ENCODE assay signal across 8 cellular contexts in the genomic region with DNA sequence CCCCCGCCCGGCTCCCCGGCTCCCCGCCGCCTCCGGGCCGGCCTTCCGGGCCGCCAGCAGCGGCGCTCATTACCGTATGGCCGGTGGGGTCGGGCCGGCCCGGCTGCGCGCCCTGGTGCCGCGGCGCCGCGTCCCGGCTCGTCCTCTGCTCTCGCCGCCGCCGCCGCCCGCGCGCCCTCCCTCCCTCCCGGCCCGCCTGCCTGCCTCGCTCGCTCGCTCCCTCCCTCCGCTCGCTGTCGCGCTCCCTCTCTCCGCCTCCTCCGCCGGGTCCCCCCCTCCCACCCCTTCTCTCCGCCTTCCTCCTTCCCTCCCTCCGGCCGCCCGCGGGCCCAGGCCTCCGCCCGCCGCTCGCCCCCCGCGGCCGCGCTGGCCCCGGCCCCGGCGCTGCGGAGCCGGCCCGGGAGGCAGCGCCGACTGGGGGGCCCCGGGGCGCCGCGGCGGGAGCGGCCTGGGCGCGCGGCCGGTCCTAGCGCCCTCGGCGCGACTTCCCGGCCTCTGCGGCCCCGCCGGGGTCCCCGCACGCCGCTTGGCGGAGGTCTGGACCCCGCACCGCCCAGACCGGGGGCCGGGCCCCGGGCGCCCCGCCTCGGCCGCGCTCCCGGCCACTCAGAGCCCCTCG. TPM values are rescaled to one million over a fixed set of nuclear protein-coding genes. Genes with fewer than 3 reads are reported as not detected.
DNase-seq lines count a peak whose midpoint lies in the region; ATAC-seq, FAIRE-seq and TF ChIP-seq lines count a peak whose summit lies in the region.

A gene (minus strand): TSS at position 173 of the 619 bp plus-strand sequence. CDS start 27,941 bp downstream, outside the sequence.

- peak within 1 kb of the TSS; percentile 58 for H3K4me3 ChIP-seq in WI38 (ENCODE audit: low read depth, low read length)
- peak within 1 kb of the TSS; percentile 77 to 95 for H3K4me3 ChIP-seq in small intestine (ENCODE audit: low read depth in 1 of 2, low read length in 2 of 2)

- in situ Hi-C loops in GM13976 (cut with MboI; ENCODE audit: low sequenced_read_pairs, unreplicated experiment): no loop called here

- ATAC-seq in HG02571 (IDR thresholded peaks at IDR 0.05; ENCODE audit: unreplicated experiment): peak; percentile 27

- no peaks in the 10 kb centered on the region for H3K36me3 ChIP-seq in small intestine (ENCODE audit: control insufficient read depth in 2 of 2, insufficient read depth in 2 of 2, low read length in 2 of 2)

- TF ChIP-seq CTCF in GM13976 (IDR thresholded peaks at IDR 0.05; ENCODE audit: borderline replicate concordance, control extremely low read depth, extremely low read depth, insufficient read depth, missing control alignments) (no peak), WI38 (IDR thresholded peaks at IDR 0.05; ENCODE audit: low read depth, low read length) (no peak)

- FAIRE-seq in small intestine (lab: Jason Lieb, UNC): no peak

- WGBS in small intestine, 3 donors: 0 to 1% (median 1%) methylated on average over 14 to 100 of the region's 100 CpGs

- H3K27ac ChIP-seq in small intestine (ENCODE audit: low read depth in 1 of 2, low read length in 1 of 2): peak within 1 kb of the TSS; percentile 59 to 63

- H3K27me3 ChIP-seq in small intestine (ENCODE audit: control insufficient read depth in 2 of 2, insufficient read depth in 2 of 2, low read length in 2 of 2): no peaks in the 10 kb centered on the region

- DNase-seq in GM13976 (ENCODE audit: low spot score) (peak; percentile 82), NCI-H1092 (lab: John Stamatoyannopoulos, UW) (peak; percentile 17), cerebellar cortex (ENCODE audit: low spot score) (peak; percentile 72), islet precursor cell (peak; percentile 68), small intestine (peak; percentile 52), NCI-H187 treated with DMSO at 0.1 percent for 48 hours (lab: John Stamatoyannopoulos, UW) (no peak)

- H3K9me3 ChIP-seq in small intestine (ENCODE audit: control insufficient read depth, low read depth): no peaks in the 10 kb centered on the region

- peaks cover 0 to 2% of the 10 kb centered on the region in 2 donors for H3K4me1 ChIP-seq in small intestine (ENCODE audit: control insufficient read depth in 2 of 2, insufficient read depth in 1 of 2, low read depth in 1 of 2, low read length in 1 of 2)

RNA-seq across cellular contexts. Expression of the gene that starts here (rescaled TPM):
- 10 to 100 TPM in 1 of 3 donors, 1 to 10 TPM in 2; 3.4 to 14.8 (median 4.6) TPM for polyA plus RNA-seq in small intestine
